In the genomic region with DNA sequence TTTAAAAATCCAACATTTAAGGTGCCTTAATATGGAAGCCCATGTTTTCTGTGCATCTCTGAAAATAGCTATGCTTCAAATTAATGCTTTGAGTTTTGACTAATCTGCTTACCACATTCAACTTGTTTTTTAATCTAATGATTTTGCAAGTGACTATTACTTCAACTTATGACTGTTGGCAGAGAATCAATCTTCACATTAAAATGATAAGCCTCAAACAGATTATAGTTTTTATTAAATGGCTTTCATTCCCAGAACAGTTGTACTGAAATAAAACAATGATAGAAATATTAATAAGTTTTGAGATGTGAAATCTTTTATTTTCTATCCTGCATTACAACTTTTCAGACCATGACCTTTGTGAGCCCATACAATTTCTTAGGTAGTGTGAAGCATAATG, we compare ENCODE assay signal across 21 cellular contexts.
DNase-seq lines count a peak whose midpoint lies in the region; TF ChIP-seq lines count a peak whose summit lies in the region.
"Had no signal": no experiment of that assay in that cellular context is flagged by ENCODE, and none has a peak within 500 bp of the region (broad histone marks: within the 10 kb centered on the region; RNA-seq: fewer than 3 reads in every experiment).

No MANE protein-coding gene starts in this region.

- H3K9me3 ChIP-seq in OCI-LY7 (ENCODE audit: low read length) (no peaks in the 10 kb centered on the region), endodermal cell (ENCODE audit: control insufficient read depth, low read length) (no peaks in the 10 kb centered on the region), neuronal stem cell (replicated peaks in 1 of 2; ENCODE audit: control insufficient read depth in 2 of 2, insufficient read depth in 1 of 2, low read depth in 1 of 2, low read length in 2 of 2) (no peaks in the 10 kb centered on the region)
- H3K9me3 ChIP-seq: A549; BE2C; BLaER1 treated with 17β-estradiol and CSF1 and Interleukin-3, amounts not matched to agents 10 nM and 100 nM had no signal

- H3K4me3 Mint-ChIP-seq in endodermal cell: no peak overlapping the region
- no peak overlapping the region for H3K4me3 Mint-ChIP-seq in MCF 10A (ENCODE audit: unreplicated experiment)
- H3K4me3 Mint-ChIP-seq: CD14-positive monocyte; CD4-positive, alpha-beta T cell; CD8-positive, alpha-beta memory T cell; GM23338; H9 had no signal

- no peak overlapping the region for H3K4ac ChIP-seq in neuronal stem cell (ENCODE audit: low read length)

- no peak overlapping the region for H2AK5ac ChIP-seq in neuronal stem cell (ENCODE audit: low read depth, low read length)

- H3K27me3 Mint-ChIP-seq in endodermal cell (ENCODE audit: insufficient read depth): no peaks in the 10 kb centered on the region
- H3K27me3 Mint-ChIP-seq in MCF 10A (ENCODE audit: insufficient read depth, unreplicated experiment): no peaks in the 10 kb centered on the region
- H3K27me3 Mint-ChIP-seq: CD4-positive, alpha-beta T cell; CD8-positive, alpha-beta memory T cell had no signal

- H3K27ac Mint-ChIP-seq in endodermal cell: no peak overlapping the region
- no peak overlapping the region for H3K27ac Mint-ChIP-seq in MCF 10A (ENCODE audit: low read depth, unreplicated experiment)
- H3K27ac Mint-ChIP-seq: CD14-positive monocyte; CD4-positive, alpha-beta T cell; CD8-positive, alpha-beta memory T cell had no signal

- H3K4me1 ChIP-seq in OCI-LY7 (ENCODE audit: insufficient read depth, low read length, poor library complexity, severe bottlenecking): no peaks in the 10 kb centered on the region
- H3K4me1 ChIP-seq in endodermal cell (ENCODE audit: control insufficient read depth, insufficient read depth, low read length): no peaks in the 10 kb centered on the region
- peaks cover 0 to 3% of the 10 kb centered on the region in 2 donors for H3K4me1 ChIP-seq in neuronal stem cell (ENCODE audit: control insufficient read depth in 2 of 2, insufficient read depth in 1 of 2, low read depth in 1 of 2, low read length in 2 of 2)
- H3K4me1 ChIP-seq: A549; BE2C; BLaER1 treated with 17β-estradiol and CSF1 and Interleukin-3, amounts not matched to agents 10 nM and 100 nM had no signal

- H3K27me3 ChIP-seq in endodermal cell (ENCODE audit: control insufficient read depth, insufficient read depth, low read length, poor library complexity, severe bottlenecking): no peaks in the 10 kb centered on the region
- no peaks in the 10 kb centered on the region for H3K27me3 ChIP-seq in neuronal stem cell (ENCODE audit: control insufficient read depth in 3 of 3, insufficient read depth in 3 of 3, low read depth in 1 of 3, low read length in 3 of 3)
- H3K27me3 ChIP-seq: BE2C; BLaER1 treated with 17β-estradiol and CSF1 and Interleukin-3, amounts not matched to agents 10 nM and 100 nM had no signal

- no peak overlapping the region for H4K91ac ChIP-seq in neuronal stem cell (ENCODE audit: low read depth, low read length, poor library complexity)

- H3K27ac ChIP-seq in OCI-LY7 (ENCODE audit: low read depth, low read length, poor library complexity, severe bottlenecking) (no peak overlapping the region), endodermal cell (ENCODE audit: low read depth, low read length) (peak overlapping the region; percentile 66), neuronal stem cell (replicated peaks; ENCODE audit: low read length) (no peak overlapping the region)
- H3K27ac ChIP-seq: A549; BLaER1 treated with 17β-estradiol and CSF1 and Interleukin-3, amounts not matched to agents 10 nM and 100 nM had no signal

- no peak overlapping the region for H2BK15ac ChIP-seq in neuronal stem cell (ENCODE audit: low read length)

- H3K23ac ChIP-seq in neuronal stem cell (ENCODE audit: low read depth, low read length, poor library complexity): no peak overlapping the region

- H3K9ac ChIP-seq in endodermal cell (ENCODE audit: extremely low read depth, low read length, poor library complexity, severe bottlenecking) (no peak overlapping the region), neuronal stem cell (ENCODE audit: low read depth, low read length, poor library complexity) (no peak overlapping the region)
- H3K9ac ChIP-seq: BLaER1 treated with 17β-estradiol and CSF1 and Interleukin-3, amounts not matched to agents 10 nM and 100 nM had no signal

- no peaks in the 10 kb centered on the region for H3K9me2 ChIP-seq in OCI-LY7 (ENCODE audit: insufficient read depth, low read length)

- H3K18ac ChIP-seq in neuronal stem cell (ENCODE audit: low read length): no peak overlapping the region

- no peak overlapping the region for H3K4me3 ChIP-seq in OCI-LY7 (ENCODE audit: low read depth, low read length, poor library complexity, severe bottlenecking)
- H3K4me3 ChIP-seq in endodermal cell (ENCODE audit: low read length): no peak overlapping the region
- H3K4me3 ChIP-seq in neuronal stem cell (ENCODE audit: low read length in 2 of 2): no peak overlapping the region
- H3K4me3 ChIP-seq: A549; BLaER1 treated with 17β-estradiol and CSF1 and Interleukin-3, amounts not matched to agents 10 nM and 100 nM; GM23338 had no signal

- no peaks in the 10 kb centered on the region for H3K4me1 Mint-ChIP-seq in endodermal cell
- no peaks in the 10 kb centered on the region for H3K4me1 Mint-ChIP-seq in MCF 10A (ENCODE audit: insufficient read depth, unreplicated experiment)
- H3K4me1 Mint-ChIP-seq: CD14-positive monocyte; CD8-positive, alpha-beta memory T cell had no signal

- H2AFZ ChIP-seq in OCI-LY7 (ENCODE audit: low read length) (no peak overlapping the region), neuronal stem cell (ENCODE audit: low read length) (peak overlapping the region; percentile 57)
- H2AFZ ChIP-seq: GM23338 had no signal

- H3K36me3 ChIP-seq in OCI-LY7 (ENCODE audit: insufficient read depth, low read length) (no peaks in the 10 kb centered on the region; the same call in 1 of the 2 replicates), endodermal cell (ENCODE audit: control insufficient read depth, insufficient read depth, low read length) (no peaks in the 10 kb centered on the region), neuronal stem cell (replicated peaks in 1 of 2; ENCODE audit: control insufficient read depth in 2 of 2, insufficient read depth in 2 of 2, low read length in 2 of 2) (no peaks in the 10 kb centered on the region)
- H3K36me3 ChIP-seq: BE2C; BLaER1 treated with 17β-estradiol and CSF1 and Interleukin-3, amounts not matched to agents 10 nM and 100 nM had no signal

- H3K36me3 Mint-ChIP-seq in endodermal cell (ENCODE audit: low read depth) (no peaks in the 10 kb centered on the region), MCF 10A (ENCODE audit: insufficient read depth, unreplicated experiment) (no peaks in the 10 kb centered on the region)
- H3K36me3 Mint-ChIP-seq: CD14-positive monocyte; CD8-positive, alpha-beta memory T cell had no signal

- H2BK12ac ChIP-seq in neuronal stem cell (ENCODE audit: low read length): no peak overlapping the region

- H3K9me3 Mint-ChIP-seq in endodermal cell: no peaks in the 10 kb centered on the region
- no peaks in the 10 kb centered on the region for H3K9me3 Mint-ChIP-seq in MCF 10A (ENCODE audit: unreplicated experiment)
- H3K9me3 Mint-ChIP-seq: GM23338, H9 had no signal

- no peak overlapping the region for H2BK5ac ChIP-seq in neuronal stem cell (ENCODE audit: low read length)

- TF ChIP-seq CTCF in OCI-LY7 (conservative IDR thresholded peaks at IDR 0.05; ENCODE audit: low read length): no peak
- TF ChIP-seq CTCF in endodermal cell (conservative IDR thresholded peaks at IDR 0.05): no peak
- TF ChIP-seq CTCF in MCF 10A (IDR thresholded peaks at IDR 0.05; ENCODE audit: unreplicated experiment): no peak

- H3K4me2 ChIP-seq in OCI-LY7 (ENCODE audit: low read length) (no peak overlapping the region), neuronal stem cell (ENCODE audit: insufficient read depth, low read length, poor library complexity, severe bottlenecking) (no peak overlapping the region)
- H3K4me2 ChIP-seq: A549; BLaER1 treated with 17β-estradiol and CSF1 and Interleukin-3, amounts not matched to agents 10 nM and 100 nM; GM23338 had no signal

- DNase-seq in D341Med (ENCODE audit: low spot score): peak; percentile 11
- no peak for DNase-seq in OCI-LY7 (ENCODE audit: low spot score)
- DNase-seq in endodermal cell: no peak
- no peak for DNase-seq in neuronal stem cell (ENCODE audit: low spot score)
- no peak for DNase-seq in OCI-M2 (lab: John Stamatoyannopoulos, UW; ENCODE audit: unreplicated experiment)
- no peak for DNase-seq in MCF 10A (ENCODE audit: unreplicated experiment)
- no peak for DNase-seq in SK-N-DZ (ENCODE audit: low spot score)
- DNase-seq: 8988T; ACHN; AML-193; BE2C; CD4-positive, alpha-beta T cell; CD8-positive, alpha-beta memory T cell; DMS53; DMS79 treated with DMSO at 0.1 percent for 48 hours; GF-D8; H9 had no signal

- H3K79me2 ChIP-seq in OCI-LY7 (ENCODE audit: insufficient read depth, low read depth, low read length): no peaks in the 10 kb centered on the region

- H3K79me1 ChIP-seq in neuronal stem cell (ENCODE audit: low read depth, low read length): no peaks in the 10 kb centered on the region

- H4K8ac ChIP-seq in neuronal stem cell (ENCODE audit: low read depth, low read length): no peak overlapping the region

- intact Hi-C loops in OCI-LY7 (cut with micrococcal nuclease; ENCODE audit: unreplicated experiment) (no loop called here), MCF 10A (cut with micrococcal nuclease) (no loop called here)

- BruUV-seq in OCI-LY7 (replicated peaks; lab: Mats Ljungman, UMichigan): TSS peak; percentile 15
- BruUV-seq in MCF 10A (replicated peaks; lab: Mats Ljungman, UMichigan): no TSS peak

- POLR2A ChIA-PET in OCI-LY7 (lab: Charles Lee) (interaction anchor here (0.6 to 1.5 kb wide), 3 partner anchors 10 to 141 kb away, joined by 3 to 4 read pairs (median 3); no protein-coding TSS in a partner anchor), MCF 10A (lab: Yijun Ruan, JAX) (interaction anchor here (1.0 kb wide), 1 partner anchor 9 kb away, joined by 3 read pairs; no protein-coding TSS in a partner anchor)

- CTCF ChIA-PET in OCI-LY7 (lab: Charles Lee; ENCODE audit: unreplicated experiment): no interaction called here
- CTCF ChIA-PET in MCF 10A (lab: Yijun Ruan, JAX): interaction anchor here (0.7 kb wide), 1 partner anchor 163 kb away, joined by 3 read pairs; no protein-coding TSS in a partner anchor

- no peak overlapping the region for H2BK120ac ChIP-seq in neuronal stem cell (ENCODE audit: low read depth, low read length)

- no peak overlapping the region for H3K14ac ChIP-seq in neuronal stem cell (ENCODE audit: low read length)

- H4K20me1 ChIP-seq in OCI-LY7 (ENCODE audit: insufficient read depth, low read length): no peaks in the 10 kb centered on the region
- H4K20me1 ChIP-seq: BLaER1 treated with 17β-estradiol and CSF1 and Interleukin-3, amounts not matched to agents 10 nM and 100 nM had no signal
